In the genomic region with DNA sequence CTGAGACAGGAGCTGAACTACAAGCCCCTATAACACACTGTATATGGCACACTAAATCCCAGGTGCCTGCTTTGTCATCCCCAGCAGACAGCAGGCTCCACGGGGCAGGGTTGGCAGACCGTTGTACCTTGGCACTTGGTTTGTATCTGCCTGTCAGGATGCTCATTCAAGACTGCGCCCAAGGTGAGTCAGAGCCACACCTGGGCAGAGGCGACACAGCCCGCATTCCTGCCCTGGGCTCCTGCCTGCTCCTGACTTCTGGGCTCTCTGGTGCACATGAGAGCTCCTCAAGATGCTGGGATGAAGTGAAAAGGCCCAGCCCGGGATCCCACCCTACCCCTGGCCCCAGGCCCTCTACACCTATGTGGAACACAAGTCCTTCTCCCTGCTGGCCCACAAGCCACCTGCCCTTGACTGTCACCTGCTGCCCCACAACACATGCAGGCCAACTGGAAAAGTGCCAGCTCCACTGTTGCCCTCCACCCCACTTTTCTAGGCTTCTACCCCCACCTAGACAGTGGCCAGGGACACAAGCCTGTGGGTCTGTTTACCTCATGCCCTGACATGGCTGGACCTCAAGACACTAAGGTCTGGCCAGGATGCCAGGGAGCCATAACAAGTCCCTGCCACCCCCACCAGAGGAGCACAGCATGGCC, we compare ENCODE assay signal across 10 cellular contexts. TPM values are rescaled to one million over a fixed set of nuclear protein-coding genes. Genes with fewer than 3 reads are reported as not detected.
A peak's percentile ranks its signal among the peaks of the same experiment; 100 is the strongest.
DNase-seq lines count a peak whose midpoint lies in the region; ATAC-seq and TF ChIP-seq lines count a peak whose summit lies in the region.
"Had no signal": no experiment of that assay in that cellular context is flagged by ENCODE, and none has a peak within 500 bp of the region (broad histone marks: within the 10 kb centered on the region; RNA-seq: fewer than 3 reads in every experiment).

No MANE protein-coding gene starts in this region.

- H3K4me1 ChIP-seq in right lobe of liver = peaks cover 2 to 86% (median 54%) of the 10 kb centered on the region in 4 donors
- peaks cover 46 to 95% (median 88%) of the 10 kb centered on the region in 5 donors for H3K4me1 ChIP-seq in subcutaneous abdominal adipose tissue (ENCODE audit: control insufficient read depth in 5 of 5, insufficient read depth in 5 of 5, low read length in 5 of 5)

- no peak for DNase-seq in activated CD4-positive, alpha-beta T cell treated with anti-CD3 and anti-CD28 coated beads for 36 hours
- DNase-seq in activated CD4-positive, alpha-beta T cell treated with anti-CD3 and anti-CD28 coated beads, Interleukin-2, amount 50 U/mL, for 4 hours = no peak
- no peak for DNase-seq in activated T-helper 2 cell treated with anti-CD3 and anti-CD28 coated beads, Interferon-gamma antibody, Interleukin-2, Interleukin-4, amounts not matched to agents 10 μg/mL and 5 μg/mL and 100 μg/mL, durations not matched to agents 14 hours and 24 hours and 36 hours (ENCODE audit: low spot score)
- peak in 1 of 3 donors; percentile 48 for DNase-seq in right lobe of liver
- DNase-seq in NCI-H2227 treated with DMSO at 0.1 percent for 48 hours (lab: John Stamatoyannopoulos, UW) = no peak
- no peak for DNase-seq in hypothalamus (lab: John Stamatoyannopoulos, UW)
- DNase-seq: SHP77 had no signal

- peaks cover 12% of the 10 kb centered on the region for H3K36me3 Mint-ChIP-seq in activated CD4-positive, alpha-beta T cell treated with anti-CD3 and anti-CD28 coated beads for 36 hours (ENCODE audit: low read depth)
- peaks cover 16% of the 10 kb centered on the region for H3K36me3 Mint-ChIP-seq in activated T-helper 2 cell treated with anti-CD3 and anti-CD28 coated beads, Interferon-gamma antibody, Interleukin-2, Interleukin-4, amounts not matched to agents 10 μg/mL and 5 μg/mL and 100 μg/mL, durations not matched to agents 14 hours and 24 hours and 36 hours (ENCODE audit: low read depth)

- H3K27ac ChIP-seq in right lobe of liver = peak overlapping the region in 2 of 3 donors; percentile 19 to 58
- peak overlapping the region; percentile 85 for H3K27ac ChIP-seq in subcutaneous abdominal adipose tissue (ENCODE audit: low read depth, low read length)
- H3K27ac ChIP-seq: cardiac muscle cell had no signal

- 8% methylated on average over 2 of the region's 6 CpGs for WGBS in right lobe of liver (ENCODE audit: insufficient coverage, low coverage, low lambda C conversion rate, missing lambda C conversion rate)

- no peaks in the 10 kb centered on the region for H3K9me3 Mint-ChIP-seq in activated CD4-positive, alpha-beta T cell treated with anti-CD3 and anti-CD28 coated beads for 36 hours (ENCODE audit: low read depth)
- no peaks in the 10 kb centered on the region for H3K9me3 Mint-ChIP-seq in activated T-helper 2 cell treated with anti-CD3 and anti-CD28 coated beads, Interferon-gamma antibody, Interleukin-2, Interleukin-4, amounts not matched to agents 10 μg/mL and 5 μg/mL and 100 μg/mL, durations not matched to agents 14 hours and 24 hours and 36 hours

- peaks cover 98% of the 10 kb centered on the region for H3K4me1 Mint-ChIP-seq in activated CD4-positive, alpha-beta T cell treated with anti-CD3 and anti-CD28 coated beads for 36 hours
- peaks cover 91% of the 10 kb centered on the region for H3K4me1 Mint-ChIP-seq in activated T-helper 2 cell treated with anti-CD3 and anti-CD28 coated beads, Interferon-gamma antibody, Interleukin-2, Interleukin-4, amounts not matched to agents 10 μg/mL and 5 μg/mL and 100 μg/mL, durations not matched to agents 14 hours and 24 hours and 36 hours (ENCODE audit: low read depth)

- CTCF ChIA-PET in activated CD4-positive, alpha-beta T cell treated with anti-CD3 and anti-CD28 coated beads for 36 hours (lab: Charles Lee) = interaction anchor here (0.6 to 10.6 kb wide), 9 partner anchors 11 to 1995 kb away, joined by 3 to 116 read pairs (median 3); a partner anchor contains a TSS

- H3K4me3 ChIP-seq in right lobe of liver (no peak overlapping the region), subcutaneous abdominal adipose tissue (ENCODE audit: low read depth in 1 of 5, low read length in 5 of 5) (peak overlapping the region in 1 of 5 donors; percentile 13)
- H3K4me3 ChIP-seq: cardiac muscle cell had no signal

- TF ChIP-seq CTCF in right lobe of liver (IDR thresholded peaks at IDR 0.05) = no peak

- POLR2A ChIA-PET in activated CD4-positive, alpha-beta T cell treated with anti-CD3 and anti-CD28 coated beads for 36 hours (lab: Charles Lee) = interaction anchor here (0.6 to 1.4 kb wide), 2 partner anchors 10 to 20 kb away, joined by 4 read pairs; no protein-coding TSS in a partner anchor

- peak overlapping the region; percentile 82 for H3K27ac Mint-ChIP-seq in activated CD4-positive, alpha-beta T cell treated with anti-CD3 and anti-CD28 coated beads for 36 hours
- peak overlapping the region; percentile 86 for H3K27ac Mint-ChIP-seq in activated T-helper 2 cell treated with anti-CD3 and anti-CD28 coated beads, Interferon-gamma antibody, Interleukin-2, Interleukin-4, amounts not matched to agents 10 μg/mL and 5 μg/mL and 100 μg/mL, durations not matched to agents 14 hours and 24 hours and 36 hours

- no peaks in the 10 kb centered on the region for H3K27me3 Mint-ChIP-seq in activated CD4-positive, alpha-beta T cell treated with anti-CD3 and anti-CD28 coated beads for 36 hours
- no peaks in the 10 kb centered on the region for H3K27me3 Mint-ChIP-seq in activated T-helper 2 cell treated with anti-CD3 and anti-CD28 coated beads, Interferon-gamma antibody, Interleukin-2, Interleukin-4, amounts not matched to agents 10 μg/mL and 5 μg/mL and 100 μg/mL, durations not matched to agents 14 hours and 24 hours and 36 hours (ENCODE audit: low read depth)

- H3K9ac ChIP-seq in subcutaneous abdominal adipose tissue (ENCODE audit: low read length in 5 of 5) = peak overlapping the region in 2 of 5 donors; percentile 44 to 46

- H3K36me3 ChIP-seq in right lobe of liver = no peaks in the 10 kb centered on the region
- peaks cover 0 to 2% (median 0%) of the 10 kb centered on the region in 5 donors for H3K36me3 ChIP-seq in subcutaneous abdominal adipose tissue (ENCODE audit: control insufficient read depth in 5 of 5, insufficient read depth in 5 of 5, low read length in 5 of 5)
- H3K36me3 ChIP-seq: cardiac muscle cell had no signal

- peak overlapping the region; percentile 66 for H3K4me3 Mint-ChIP-seq in activated CD4-positive, alpha-beta T cell treated with anti-CD3 and anti-CD28 coated beads for 36 hours
- peak overlapping the region; percentile 72 for H3K4me3 Mint-ChIP-seq in activated T-helper 2 cell treated with anti-CD3 and anti-CD28 coated beads, Interferon-gamma antibody, Interleukin-2, Interleukin-4, amounts not matched to agents 10 μg/mL and 5 μg/mL and 100 μg/mL, durations not matched to agents 14 hours and 24 hours and 36 hours (ENCODE audit: low read depth)

- no peak for ATAC-seq in activated CD4-positive, alpha-beta T cell treated with anti-CD3 and anti-CD28 coated beads for 36 hours
- no peak for ATAC-seq in right lobe of liver
- no peak for ATAC-seq in GM21447 (IDR thresholded peaks at IDR 0.05; ENCODE audit: unreplicated experiment)

- intact Hi-C loops in activated CD4-positive, alpha-beta T cell treated with anti-CD3 and anti-CD28 coated beads for 36 hours (cut with DNase I, micrococcal nuclease) = loop anchor here (5.0 to 10.0 kb wide), 3 partner anchors 82 to 340 kb away; partner anchors contain the start of genes ALDH6A1 (in 1 of the 2), LIN52 (in 1 of the 2) and ZNF410 (in 1 of the 2)
- intact Hi-C loops in activated T-helper 2 cell treated with anti-CD3 and anti-CD28 coated beads, Interferon-gamma antibody, Interleukin-2, Interleukin-4, amounts not matched to agents 10 μg/mL and 5 μg/mL and 100 μg/mL, durations not matched to agents 14 hours and 24 hours and 36 hours (cut with micrococcal nuclease) = loop anchor here (1.0 to 10.0 kb wide), 3 partner anchors 32 to 300 kb away; no protein-coding TSS in a partner anchor
- intact Hi-C loops in right lobe of liver (cut with DNase I) = no loop called here

- H3K9me3 ChIP-seq in right lobe of liver (no peaks in the 10 kb centered on the region), subcutaneous abdominal adipose tissue (ENCODE audit: control insufficient read depth in 5 of 5, low read length in 5 of 5) (no peaks in the 10 kb centered on the region)

- H3K27me3 ChIP-seq in right lobe of liver = no peaks in the 10 kb centered on the region
- H3K27me3 ChIP-seq in subcutaneous abdominal adipose tissue (ENCODE audit: control insufficient read depth in 5 of 5, insufficient read depth in 4 of 5, low read length in 5 of 5) = no peaks in the 10 kb centered on the region
- H3K27me3 ChIP-seq: cardiac muscle cell had no signal

- no peak for TF ChIP-seq POLR2A in right lobe of liver (IDR thresholded peaks at IDR 0.05)

RNA-seq across cellular contexts. Expression of gene PNMA1, which starts 30.8 kb away (rescaled TPM):
- 10 to 100 TPM; 23.2 to 28.8 TPM for total RNA-seq in activated CD4-positive, alpha-beta T cell treated with anti-CD3 and anti-CD28 coated beads for 36 hours
- 30.1 and 32.1 TPM in 2 replicates for total RNA-seq in activated T-helper 2 cell treated with anti-CD3 and anti-CD28 coated beads, Interferon-gamma antibody, Interleukin-2, Interleukin-4, amounts not matched to agents 10 μg/mL and 5 μg/mL and 100 μg/mL, durations not matched to agents 14 hours and 24 hours and 36 hours
- total RNA-seq in right lobe of liver = 1 to 10 TPM; 1.7 to 7.6 (median 3.7) TPM

Comparison
In these comparisons a context has a peak if more than half of its experiments do, and no peak if none do; other contexts are left out.
1. intact Hi-C loops: an anchor here in activated CD4-positive, alpha-beta T cell treated with anti-CD3 and anti-CD28 coated beads for 36 hours (5.0 to 10.0 kb wide) and activated T-helper 2 cell treated with anti-CD3 and anti-CD28 coated beads, Interferon-gamma antibody, Interleukin-2, Interleukin-4, amounts not matched to agents 10 μg/mL and 5 μg/mL and 100 μg/mL, durations not matched to agents 14 hours and 24 hours and 36 hours (1.0 to 10.0 kb wide); none called in right lobe of liver.